Comparison of ENCODE assay signal across 20 cellular contexts in the genomic region with DNA sequence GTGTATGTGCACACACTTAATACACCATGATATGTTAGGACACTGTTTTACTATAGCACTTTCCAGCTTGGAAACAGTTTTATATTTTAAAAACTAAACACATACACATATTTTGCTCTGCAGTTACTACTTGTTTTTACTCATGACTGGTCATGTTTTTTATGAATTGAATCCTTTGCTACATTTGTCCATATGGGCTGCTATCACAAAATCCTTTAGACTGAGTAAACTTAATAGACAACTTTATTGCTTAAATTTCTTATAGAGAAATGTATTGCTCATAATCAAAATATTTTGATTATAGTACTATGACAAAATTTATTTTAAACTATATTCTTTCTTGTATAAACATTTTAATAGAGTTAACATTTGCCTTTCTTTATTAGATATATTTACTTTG.
DNase-seq lines count a peak whose midpoint lies in the region; ATAC-seq, FAIRE-seq and TF ChIP-seq lines count a peak whose summit lies in the region.
"Had no signal": no experiment of that assay in that cellular context is flagged by ENCODE, and none has a peak within 500 bp of the region (broad histone marks: within the 10 kb centered on the region; RNA-seq: fewer than 3 reads in every experiment).

No MANE protein-coding gene starts in this region.

- H3K79me1 ChIP-seq in IMR-90 (ENCODE audit: low read depth in 1 of 2, low read length in 2 of 2): no peaks in the 10 kb centered on the region

- H3K9ac ChIP-seq in IMR-90 (ENCODE audit: low read depth, low read length): no peak overlapping the region
- no peak overlapping the region for H3K9ac ChIP-seq in kidney (ENCODE audit: low read length in 2 of 2)
- H3K9ac ChIP-seq: BLaER1 had no signal

- POLR2A ChIA-PET in IMR-90 (lab: Charles Lee; ENCODE audit: unreplicated experiment): no interaction called here

- no peak overlapping the region for H2AFZ ChIP-seq in IMR-90 (replicated peaks; ENCODE audit: low read length, poor library complexity)

- H3K4me2 ChIP-seq in IMR-90 (ENCODE audit: low read depth, low read length): no peak overlapping the region
- H3K4me2 ChIP-seq: BLaER1 had no signal

- no peak for TF ChIP-seq RAD21 in IMR-90 (IDR thresholded peaks at IDR 0.05; ENCODE audit: low read length)

- H4K8ac ChIP-seq in IMR-90 (ENCODE audit: low read depth in 2 of 2, low read length in 2 of 2): no peak overlapping the region

- no peak overlapping the region for H2BK20ac ChIP-seq in IMR-90 (ENCODE audit: low read depth, low read length)

- H3K36me3 ChIP-seq in IMR-90 (ENCODE audit: control insufficient read depth, insufficient read depth, low read length) (no peaks in the 10 kb centered on the region), kidney (ENCODE audit: control insufficient read depth in 1 of 2, insufficient read depth in 2 of 2, low read length in 2 of 2) (no peaks in the 10 kb centered on the region)
- H3K36me3 ChIP-seq: BLaER1, HAP-1 had no signal

- no peak overlapping the region for H3K14ac ChIP-seq in IMR-90 (replicated peaks; ENCODE audit: low read depth, low read length)

- H2BK15ac ChIP-seq in IMR-90 (ENCODE audit: low read depth, low read length): no peak overlapping the region

- dilution Hi-C loops in IMR-90 (cut with HindIII; ENCODE audit: low sequenced_read_pairs, unreplicated experiment): no loop called here

- H3K27ac ChIP-seq in IMR-90 (ENCODE audit: insufficient read depth, low read length) (no peak overlapping the region), kidney (ENCODE audit: low read depth in 2 of 2, low read length in 2 of 2) (no peak overlapping the region)
- H3K27ac ChIP-seq: BLaER1, C4-2B had no signal

- TF ChIP-seq CTCF in IMR-90 (conservative IDR thresholded peaks at IDR 0.05; ENCODE audit: low read depth, low read length): no peak
- TF ChIP-seq CTCF in kidney (IDR thresholded peaks at IDR 0.05; ENCODE audit: borderline replicate concordance, extremely low read depth, insufficient read depth): no peak
- no peak for TF ChIP-seq CTCF in GM20000 (IDR thresholded peaks at IDR 0.05; ENCODE audit: extremely low read depth, missing control alignments)

- no peak overlapping the region for H2AK9ac ChIP-seq in IMR-90 (replicated peaks; ENCODE audit: low read depth, low read length, poor library complexity)

- no peak overlapping the region for H2BK5ac ChIP-seq in IMR-90 (ENCODE audit: low read depth, low read length, poor library complexity, severe bottlenecking)

- H3K27me3 ChIP-seq in IMR-90 (ENCODE audit: control insufficient read depth, insufficient read depth, low read length): no peaks in the 10 kb centered on the region
- H3K27me3 ChIP-seq: BLaER1 had no signal

- no peak; the same call in 1 of the 2 replicates for ATAC-seq in IMR-90 (ENCODE audit: low read depth)
- ATAC-seq in HG03469 (IDR thresholded peaks at IDR 0.05; ENCODE audit: unreplicated experiment): no peak
- no peak for ATAC-seq in GM21576 (IDR thresholded peaks at IDR 0.05; ENCODE audit: unreplicated experiment)
- ATAC-seq: CD8-positive, alpha-beta T cell; GM12878 had no signal

- H4K20me1 ChIP-seq in IMR-90 (ENCODE audit: insufficient read depth, low read length): no peaks in the 10 kb centered on the region
- H4K20me1 ChIP-seq: BLaER1 had no signal

- H3K4me1 ChIP-seq in IMR-90 (ENCODE audit: control insufficient read depth, insufficient read depth, low read length): no peaks in the 10 kb centered on the region; the same call in 1 of the 2 replicates
- no peaks in the 10 kb centered on the region for H3K4me1 ChIP-seq in kidney (ENCODE audit: control insufficient read depth in 1 of 2, insufficient read depth in 1 of 2, low read depth in 1 of 2, low read length in 2 of 2)
- H3K4me1 ChIP-seq: BLaER1, Caco-2, HAP-1 had no signal

- peak; percentile 17 for DNase-seq in IMR-90
- no peak for DNase-seq in kidney
- no peak for DNase-seq in GM20000 (ENCODE audit: low spot score)
- DNase-seq: Caco-2; CD4-positive, CD25-positive, alpha-beta regulatory T cell; CD8-positive, alpha-beta T cell; DMS153; DND-41; GDM1; GOT3; HFFc6 had no signal

- no peak overlapping the region for H4K5ac ChIP-seq in IMR-90 (ENCODE audit: low read depth, low read length)

- CTCF ChIA-PET in IMR-90 (lab: Yijun Ruan, JAX): interaction anchor here (1.9 kb wide), 1 partner anchor 15 kb away, joined by 4 read pairs; no protein-coding TSS in a partner anchor

- no peak overlapping the region for H3K56ac ChIP-seq in IMR-90 (ENCODE audit: extremely low read depth, insufficient read depth, low read length)

- intact Hi-C loops in IMR-90 (cut with micrococcal nuclease) (no loop called here), kidney (cut with DNase I) (no loop called here)

- no peak for TF ChIP-seq POLR2A in IMR-90 (IDR thresholded peaks at IDR 0.05; ENCODE audit: low read depth, low read length)

- H2BK120ac ChIP-seq in IMR-90 (ENCODE audit: low read depth, low read length): no peak overlapping the region

- no peak overlapping the region for H3K4ac ChIP-seq in IMR-90 (ENCODE audit: low read depth, low read length)

- no peak overlapping the region for H2AK5ac ChIP-seq in IMR-90 (ENCODE audit: low read depth, low read length)

- H3K18ac ChIP-seq in IMR-90 (ENCODE audit: low read depth, low read length): no peak overlapping the region

- no TSS peak for BruUV-seq in IMR-90 (replicated peaks; lab: Mats Ljungman, UMichigan)

- peak; percentile 58 for FAIRE-seq in TTC549 (lab: Jason Lieb, UNC)
- peak; percentile 88 for FAIRE-seq in kidney (lab: Jason Lieb, UNC)
- FAIRE-seq: GM12878, GM19239, H54 had no signal

- in situ Hi-C loops in IMR-90 (cut with MboI; ENCODE audit: low sequenced_read_pairs): no loop called here

- no peaks in the 10 kb centered on the region for H3K9me1 ChIP-seq in IMR-90 (ENCODE audit: insufficient read depth, low read length)

- no peaks in the 10 kb centered on the region for H3K9me3 ChIP-seq in IMR-90 (ENCODE audit: control insufficient read depth, insufficient read depth, low read length)
- H3K9me3 ChIP-seq in kidney (ENCODE audit: control insufficient read depth in 1 of 2, low read length in 2 of 2): no peaks in the 10 kb centered on the region
- H3K9me3 ChIP-seq: BLaER1, Caco-2, HAP-1 had no signal

- H4K91ac ChIP-seq in IMR-90 (ENCODE audit: insufficient read depth, low read depth, low read length): no peak overlapping the region

- H3K4me3 ChIP-seq in IMR-90 (ENCODE audit: insufficient read depth, low read depth, low read length): no peak overlapping the region
- no peak overlapping the region for H3K4me3 ChIP-seq in kidney (ENCODE audit: low read length in 2 of 2)
- H3K4me3 ChIP-seq: BLaER1, GM12878, HAP-1 had no signal

- H3K23ac ChIP-seq in IMR-90 (ENCODE audit: low read depth, low read length): no peak overlapping the region

TF ChIP-seq in IMR-90, 13 proteins besides CTCF, POLR2A, EP300 and RAD21:
- no peak for TF ChIP-seq RFX5 (IDR thresholded peaks at IDR 0.05; ENCODE audit: low read depth, low read length)
- no peak for TF ChIP-seq CEBPB (IDR thresholded peaks at IDR 0.05; ENCODE audit: low read depth, low read length)
- no peak for TF ChIP-seq RCOR1 (IDR thresholded peaks at IDR 0.05; ENCODE audit: insufficient replicate concordance, low read length)
- TF ChIP-seq MAFK (IDR thresholded peaks at IDR 0.05; ENCODE audit: low read depth, low read length): no peak
- no peak for TF ChIP-seq BHLHE40 (IDR thresholded peaks at IDR 0.05; ENCODE audit: low read depth, low read length)
- no peak for TF ChIP-seq FOS (IDR thresholded peaks at IDR 0.05; ENCODE audit: low read depth, low read length)
- TF ChIP-seq, protein P1, sequence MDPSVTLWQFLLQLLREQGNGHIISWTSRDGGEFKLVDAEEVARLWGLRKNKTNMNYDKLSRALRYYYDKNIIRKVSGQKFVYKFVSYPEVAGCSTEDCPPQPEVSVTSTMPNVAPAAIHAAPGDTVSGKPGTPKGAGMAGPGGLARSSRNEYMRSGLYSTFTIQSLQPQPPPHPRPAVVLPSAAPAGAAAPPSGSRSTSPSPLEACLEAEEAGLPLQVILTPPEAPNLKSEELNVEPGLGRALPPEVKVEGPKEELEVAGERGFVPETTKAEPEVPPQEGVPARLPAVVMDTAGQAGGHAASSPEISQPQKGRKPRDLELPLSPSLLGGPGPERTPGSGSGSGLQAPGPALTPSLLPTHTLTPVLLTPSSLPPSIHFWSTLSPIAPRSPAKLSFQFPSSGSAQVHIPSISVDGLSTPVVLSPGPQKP (IDR thresholded peaks at IDR 0.05; ENCODE audit: borderline replicate concordance, low read depth, low read length): no peak
- no peak for TF ChIP-seq NFE2L2 (IDR thresholded peaks at IDR 0.05; ENCODE audit: low read depth, low read length)
- no peak for TF ChIP-seq CHD1 (IDR thresholded peaks at IDR 0.05; ENCODE audit: low read depth, low read length)
- TF ChIP-seq MAZ (IDR thresholded peaks at IDR 0.05; ENCODE audit: borderline replicate concordance, low read depth, low read length): no peak
TF ChIP-seq in IMR-90: peak in this region for 0.
